Comparison of ENCODE assay signal across 10 cellular contexts in genomic region chr17:77408284-77408683, GRCh38.
DNase-seq lines count a peak whose midpoint lies in the region; ATAC-seq and TF ChIP-seq lines count a peak whose summit lies in the region.
"Had no signal": no experiment of that assay in that cellular context is flagged by ENCODE, and none has a peak within 500 bp of the region (broad histone marks: within the 10 kb centered on the region; RNA-seq: fewer than 3 reads in every experiment).

No MANE protein-coding gene starts in this region.

- no peaks in the 10 kb centered on the region for H3K9me3 ChIP-seq in sigmoid colon

- peaks cover 19% of the 10 kb centered on the region for H3K4me1 ChIP-seq in foreskin keratinocyte
- H3K4me1 ChIP-seq in sigmoid colon: peaks cover 0 to 95% (median 88%) of the 10 kb centered on the region in 4 donors

- H3K27ac ChIP-seq in foreskin keratinocyte: no peak overlapping the region
- peak overlapping the region; percentile 96 to 100 (median 98) for H3K27ac ChIP-seq in sigmoid colon

- peak overlapping the region; percentile 78 for H3K27ac Mint-ChIP-seq in WTC11

- H3K4me3 ChIP-seq in sigmoid colon: no peak overlapping the region

- no peak overlapping the region for H3K4me3 Mint-ChIP-seq in WTC11

- ATAC-seq in WTC11: no peak
- peak; percentile 8 for ATAC-seq in foreskin keratinocyte
- ATAC-seq in GM21447 (IDR thresholded peaks at IDR 0.05; ENCODE audit: unreplicated experiment): no peak

- TF ChIP-seq EP300 in sigmoid colon (IDR thresholded peaks at IDR 0.05): peak in 1 of 4 donors; percentile 29

- peaks cover 2% of the 10 kb centered on the region; the same call in 1 of the 2 replicates for H3K36me3 Mint-ChIP-seq in WTC11

- TF ChIP-seq CTCF in WTC11 (IDR thresholded peaks at IDR 0.05) (no peak), foreskin keratinocyte (conservative IDR thresholded peaks at IDR 0.05) (no peak), sigmoid colon (IDR thresholded peaks at IDR 0.05) (no peak)

- no peaks in the 10 kb centered on the region for H3K36me3 ChIP-seq in sigmoid colon

- no peaks in the 10 kb centered on the region for H3K9me3 Mint-ChIP-seq in WTC11

- H3K4me1 Mint-ChIP-seq in WTC11: peaks cover 36% of the 10 kb centered on the region

- POLR2A ChIA-PET in WTC11 (lab: Charles Lee): no interaction called here

- intact Hi-C loops in sigmoid colon (cut with DNase I): no loop called here

- H3K27me3 ChIP-seq in foreskin keratinocyte (no peaks in the 10 kb centered on the region), sigmoid colon (no peaks in the 10 kb centered on the region)

- peak; percentile 56 for DNase-seq in ELF-1 (ENCODE audit: low read depth, low spot score)
- DNase-seq in WTC11 (ENCODE audit: low spot score): no peak
- DNase-seq in foreskin keratinocyte: peak in 1 of 2 donors; percentile 22
- no peak for DNase-seq in sigmoid colon
- no peak for DNase-seq in LoVo (ENCODE audit: low spot score)
- DNase-seq in stimulated activated naive CD4-positive, alpha-beta T cell treated with Interleukin-2 at 50 U/mL for 16 hours (lab: John Stamatoyannopoulos, UW): no peak
- DNase-seq in central memory CD4-positive, alpha-beta T cell: no peak
- DNase-seq: anterior cingulate cortex, head of caudate nucleus had no signal

- CTCF ChIA-PET in WTC11 (lab: Charles Lee): interaction anchor here (1.0 to 1.6 kb wide), 3 partner anchors 12 to 22 kb away, joined by 3 to 5 read pairs (median 5); no protein-coding TSS in a partner anchor

- no peak for TF ChIP-seq POLR2A in sigmoid colon (IDR thresholded peaks at IDR 0.05)

- 62 to 69% methylated on average over 9 of the region's 9 CpGs for WGBS in sigmoid colon, 2 donors

- no peaks in the 10 kb centered on the region for H3K27me3 Mint-ChIP-seq in WTC11 (ENCODE audit: low read depth)

TF ChIP-seq in WTC11, 78 proteins besides CTCF, POLR2A, EP300 and RAD21:
- no peak for TF ChIP-seq ZNF425 (CRISPR knock-in tag; conservative IDR thresholded peaks at IDR 0.05)
- TF ChIP-seq ATF3 (CRISPR knock-in tag; conservative IDR thresholded peaks at IDR 0.05): no peak
- TF ChIP-seq USF2 (CRISPR knock-in tag; IDR thresholded peaks at IDR 0.05): no peak
- no peak for TF ChIP-seq ELF4 (CRISPR knock-in tag; IDR thresholded peaks at IDR 0.05; ENCODE audit: low read depth)
- TF ChIP-seq KAT7 (CRISPR knock-in tag; IDR thresholded peaks at IDR 0.05; ENCODE audit: borderline replicate concordance): no peak
- TF ChIP-seq NR3C1 (CRISPR knock-in tag; conservative IDR thresholded peaks at IDR 0.05; ENCODE audit: low read depth): no peak
- TF ChIP-seq NR1H2 (CRISPR knock-in tag; IDR thresholded peaks at IDR 0.05): no peak
- no peak for TF ChIP-seq CREB1 (CRISPR knock-in tag; IDR thresholded peaks at IDR 0.05)
- no peak for TF ChIP-seq EMX1 (CRISPR knock-in tag; IDR thresholded peaks at IDR 0.05)
